29 cellular contexts compared by ENCODE assay signal in the genomic region with DNA sequence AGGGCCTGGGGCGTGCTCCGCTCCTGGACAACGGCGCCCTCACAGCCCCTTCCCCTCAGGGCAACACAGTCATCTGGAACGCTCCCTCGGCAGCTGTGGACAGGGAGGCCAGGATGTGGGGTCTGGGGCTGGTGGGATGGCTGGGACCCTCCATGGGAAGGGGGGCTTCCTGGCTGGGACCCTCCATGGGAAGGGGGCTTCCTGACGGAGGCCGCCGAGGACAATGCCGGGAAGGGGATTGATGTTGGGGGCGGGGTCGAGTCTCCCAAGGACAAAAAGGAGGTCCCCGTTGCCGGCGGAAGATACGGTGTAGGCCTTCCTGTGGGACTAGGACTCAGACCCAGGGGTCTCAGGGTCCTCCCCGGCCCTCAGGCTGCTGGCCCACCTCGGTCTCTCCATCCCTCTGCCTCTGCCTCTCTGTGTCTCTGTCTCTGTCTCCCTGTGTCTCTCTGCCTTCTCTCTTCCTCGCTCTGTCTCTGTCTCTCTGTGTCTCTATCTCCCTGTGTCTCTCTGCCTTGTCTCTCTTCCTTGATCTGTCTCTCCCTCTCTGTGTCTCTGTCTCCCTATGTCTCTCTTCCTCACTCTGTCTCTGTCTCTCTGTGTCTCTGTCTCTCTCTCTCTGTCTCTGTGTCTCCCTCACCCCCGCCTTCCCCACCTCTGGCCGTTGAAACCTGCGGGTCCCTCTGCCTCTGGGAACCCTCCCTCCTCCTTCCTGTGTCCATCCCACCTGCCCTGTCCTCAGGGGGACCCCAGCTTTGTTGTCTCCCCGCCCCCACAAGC. TPM values are rescaled to one million over a fixed set of nuclear protein-coding genes. Genes with fewer than 3 reads are reported as not detected.
DNase-seq lines count a peak whose midpoint lies in the region; ATAC-seq lines count a peak whose summit lies in the region.
"Had no signal": no experiment of that assay in that cellular context is flagged by ENCODE, and none has a peak within 500 bp of the region (broad histone marks: within the 10 kb centered on the region; RNA-seq: fewer than 3 reads in every experiment).

No MANE protein-coding gene starts in this region.

- H3K36me3 Mint-ChIP-seq in T-helper 17 cell (ENCODE audit: low read depth) = no peaks in the 10 kb centered on the region
- H3K36me3 Mint-ChIP-seq in stimulated activated naive B cell treated with anti-CD40 and anti-IgM and Interleukin-4, amounts not matched to agents 10 μg/mL and 1 μg/mL and 100 μg/mL, for 72 hours = peaks cover 0 to 5% of the 10 kb centered on the region in 2 donors
- H3K36me3 Mint-ChIP-seq: activated naive CD4-positive, alpha-beta T cell treated with anti-CD3 and anti-CD28 coated beads, Interleukin-2, amount 50 U/mL, for 24 hours; naive B cell; T-cell had no signal

- H3K9me3 ChIP-seq in T-helper 17 cell (ENCODE audit: control insufficient read depth, low read length, poor library complexity, severe bottlenecking) = no peaks in the 10 kb centered on the region
- H3K9me3 ChIP-seq: ascending aorta, heart right ventricle, sigmoid colon, SJCRH30 had no signal

- H3K27me3 Mint-ChIP-seq in T-helper 17 cell = no peaks in the 10 kb centered on the region
- peaks cover 22 to 33% of the 10 kb centered on the region in 2 donors for H3K27me3 Mint-ChIP-seq in stimulated activated naive B cell treated with anti-CD40 and anti-IgM and Interleukin-4, amounts not matched to agents 10 μg/mL and 1 μg/mL and 100 μg/mL, for 72 hours

- peak; percentile 62 for DNase-seq in activated effector memory CD4-positive, alpha-beta T cell treated with anti-CD3 and anti-CD28 coated beads, Interleukin-2, amount 50 U/mL, for 16 hours
- DNase-seq in activated effector memory CD4-positive, alpha-beta T cell treated with Interleukin-2 at 50 U/mL for 16 hours = no peak
- no peak for DNase-seq in T-helper 17 cell
- peak; percentile 48 for DNase-seq in islet precursor cell
- DNase-seq in stimulated activated naive B cell treated with anti-CD40 and anti-IgM and Interleukin-4, amounts not matched to agents 10 μg/mL and 1 μg/mL and 100 μg/mL, for 72 hours = no peak
- no peak for DNase-seq in DMS114 treated with DMSO at 0.1 percent for 48 hours (lab: John Stamatoyannopoulos, UW; ENCODE audit: unreplicated experiment)
- DNase-seq in effector CD4-positive, alpha-beta T cell = no peak
- DNase-seq: activated CD4-positive, CD25-positive, alpha-beta regulatory T cell treated with anti-CD3 and anti-CD28 coated beads, Interleukin-2, amount 50 U/mL, for 72 hours; activated T-cell treated with anti-CD3 and anti-CD28 coated beads, Interleukin-2, amount 50 U/mL, for 48 hours; AML-193; cerebellar nuclear complex; DMS79 treated with DMSO at 0.1 percent for 48 hours; Karpas-422; MV-4-11; naive B cell; NCI-H1694; NCI-H2171 treated with DMSO at 0.1 percent for 48 hours; NCI-H524; sigmoid colon; SJCRH30; T-cell; trophoblast cell had no signal

- H3K4me1 Mint-ChIP-seq in T-helper 17 cell = peaks cover 4% of the 10 kb centered on the region
- H3K4me1 Mint-ChIP-seq in stimulated activated naive B cell treated with anti-CD40 and anti-IgM and Interleukin-4, amounts not matched to agents 10 μg/mL and 1 μg/mL and 100 μg/mL, for 72 hours = peaks cover 17 to 30% of the 10 kb centered on the region in 2 donors

- H3K27ac Mint-ChIP-seq in T-helper 17 cell = peak overlapping the region; percentile 0
- H3K27ac Mint-ChIP-seq in stimulated activated naive B cell treated with anti-CD40 and anti-IgM and Interleukin-4, amounts not matched to agents 10 μg/mL and 1 μg/mL and 100 μg/mL, for 72 hours = peak overlapping the region; percentile 90
- H3K27ac Mint-ChIP-seq: activated naive CD4-positive, alpha-beta T cell treated with anti-CD3 and anti-CD28 coated beads, Interleukin-2, amount 50 U/mL, for 24 hours had no signal

- no peak for ATAC-seq in T-helper 17 cell
- no peak for ATAC-seq in stimulated activated naive B cell treated with anti-CD40 and anti-IgM and Interleukin-4, amounts not matched to agents 10 μg/mL and 1 μg/mL and 100 μg/mL, for 72 hours (replicated peaks)
- no peak for ATAC-seq in esophagus mucosa
- ATAC-seq: HCT116, T-cell had no signal

- H3K4me3 Mint-ChIP-seq in T-helper 17 cell = peak overlapping the region; percentile 0
- H3K4me3 Mint-ChIP-seq in stimulated activated naive B cell treated with anti-CD40 and anti-IgM and Interleukin-4, amounts not matched to agents 10 μg/mL and 1 μg/mL and 100 μg/mL, for 72 hours = no peak overlapping the region
- H3K4me3 Mint-ChIP-seq: activated naive CD4-positive, alpha-beta T cell treated with anti-CD3 and anti-CD28 coated beads, Interleukin-2, amount 50 U/mL, for 24 hours; T-cell had no signal

- peaks cover 0 to 2% of the 10 kb centered on the region in 2 donors for H3K9me3 Mint-ChIP-seq in stimulated activated naive B cell treated with anti-CD40 and anti-IgM and Interleukin-4, amounts not matched to agents 10 μg/mL and 1 μg/mL and 100 μg/mL, for 72 hours
- H3K9me3 Mint-ChIP-seq: activated naive CD4-positive, alpha-beta T cell treated with anti-CD3 and anti-CD28 coated beads, Interleukin-2, amount 50 U/mL, for 24 hours; naive B cell; T-cell had no signal

RNA-seq across cellular contexts. Expression of gene MADCAM1, which starts 2.7 kb away (rescaled TPM):
- under 1 TPM; 0.15 to 0.31 TPM for total RNA-seq in T-helper 17 cell
- 0.36 TPM for total RNA-seq in esophagus mucosa
- total RNA-seq: ascending aorta had no signal

RNA-seq across cellular contexts. Expression of gene TPGS1, which starts 13.7 kb away (rescaled TPM):
- total RNA-seq in T-helper 17 cell = 10 to 100 TPM; 24.3 to 24.8 TPM
- 14.2 TPM for total RNA-seq in esophagus mucosa

RNA-seq across cellular contexts. Expression of gene SHC2, which starts 32.7 kb away (rescaled TPM):
- total RNA-seq in T-helper 17 cell (not detected), esophagus mucosa (1.7 TPM)
- total RNA-seq: activated CD8-positive, alpha-beta memory T cell treated with anti-CD3 and anti-CD28 coated beads for 36 hours had no signal

RNA-seq across cellular contexts. Expression of gene CDC34, which starts 38.0 kb away (rescaled TPM):
- 10 to 100 TPM; 36.2 to 42.0 TPM for total RNA-seq in T-helper 17 cell
- 30.7 TPM for total RNA-seq in esophagus mucosa

RNA-seq across cellular contexts. Expression of gene GZMM, which starts 50.3 kb away (rescaled TPM):
- total RNA-seq in T-helper 17 cell (10 to 100 TPM; 43.8 to 45.6 TPM), esophagus mucosa (not detected)
- total RNA-seq: ascending aorta, epithelial cell of proximal tubule, SJCRH30 had no signal

Comparison
In these comparisons a context has a peak if more than half of its experiments do, and no peak if none do; other contexts are left out.
1. DNase-seq: peak in activated effector memory CD4-positive, alpha-beta T cell treated with anti-CD3 and anti-CD28 coated beads, Interleukin-2, amount 50 U/mL, for 16 hours (single experiment) and islet precursor cell (single experiment); none in activated effector memory CD4-positive, alpha-beta T cell treated with Interleukin-2 at 50 U/mL for 16 hours (single experiment), T-helper 17 cell (0 of 3), stimulated activated naive B cell treated with anti-CD40 and anti-IgM and Interleukin-4, amounts not matched to agents 10 μg/mL and 1 μg/mL and 100 μg/mL, for 72 hours (single experiment), DMS114 treated with DMSO at 0.1 percent for 48 hours (single experiment) and effector CD4-positive, alpha-beta T cell (single experiment).